Comparison of ENCODE assay signal across 38 cellular contexts in the genomic region with DNA sequence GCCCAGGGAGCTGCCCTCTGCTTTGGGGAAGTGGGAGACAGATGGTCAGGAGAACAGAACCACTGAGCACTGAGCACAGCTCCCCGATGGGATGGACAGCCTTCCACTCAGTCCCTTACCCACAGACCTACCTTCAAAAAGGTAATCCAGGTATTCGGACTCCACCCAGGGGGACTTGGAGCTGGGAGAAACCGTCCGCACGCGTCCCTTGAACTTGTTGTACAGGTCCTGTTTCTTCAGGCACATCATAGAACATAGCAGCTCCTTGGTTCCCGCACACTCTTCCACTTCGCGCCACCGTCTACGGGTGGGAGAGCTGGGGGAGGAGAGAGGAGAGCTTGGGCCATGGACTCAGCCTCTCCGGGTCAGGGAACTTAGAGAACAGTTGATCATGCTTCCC. TPM values are rescaled to one million over a fixed set of nuclear protein-coding genes. Genes with fewer than 3 reads are reported as not detected.
"Had no signal": no experiment of that assay in that cellular context is flagged by ENCODE, and none has a peak within 500 bp of the region (broad histone marks: within the 10 kb centered on the region; RNA-seq: fewer than 3 reads in every experiment).

No MANE protein-coding gene starts in this region.

- H3K27ac Mint-ChIP-seq: activated B cell treated with CpG ODN at 0.5 μM for 24 hours; activated CD4-positive, alpha-beta memory T cell treated with anti-CD3 and anti-CD28 coated beads for 36 hours; activated CD4-positive, alpha-beta T cell treated with anti-CD3 and anti-CD28 coated beads, Interleukin-2, amount 10 ng/mL, durations not matched to agents 24 days and 14 days; activated CD8-positive, alpha-beta T cell treated with anti-CD3 and anti-CD28 coated beads for 36 hours; activated naive CD4-positive, alpha-beta T cell treated with anti-CD3 and anti-CD28 coated beads for 36 hours; activated naive CD4-positive, alpha-beta T cell treated with anti-CD3 and anti-CD28 coated beads, Interleukin-2, amount 50 U/mL, for 72 hours; activated naive CD8-positive, alpha-beta T cell treated with anti-CD3 and anti-CD28 coated beads for 36 hours; activated T-cell treated with anti-CD3 and anti-CD28 coated beads, Interleukin-2, amount 50 U/mL, for 72 hours; activated T-helper 1 cell treated with anti-CD3 and anti-CD28 coated beads, Interleukin-12 subunit alpha, Interleukin-12 subunit beta, Interleukin-2, Interleukin-4 antibody, amounts not matched to agents 30 ng/mL and 10 ng/mL and 1 ng/mL, durations not matched to agents 14 hours and 24 hours and 36 hours; activated T-helper 17 cell treated with anti-CD3 and anti-CD28 coated beads, Interleukin-2, amount 50 U/mL, for 72 hours; T-helper 1 cell treated with Interleukin-12 subunit alpha and Interleukin-12 subunit beta and Interleukin-4 antibody, amounts not matched to agents 30 μg/mL and 1 μg/mL, for 36 hours; T-helper 2 cell treated with Interferon-gamma antibody and Interleukin-4, amounts not matched to agents 5 μg/mL and 100 μg/mL, for 36 hours had no signal

- H3K27ac ChIP-seq: adrenal gland, body of pancreas, brain microvascular endothelial cell, breast epithelium, VCaP had no signal

- H3K4me1 ChIP-seq: adrenal gland, breast epithelium had no signal

- H3K4me3 ChIP-seq: adrenal gland, body of pancreas, breast epithelium had no signal

- ATAC-seq: activated CD8-positive, alpha-beta T cell treated with anti-CD3 and anti-CD28 coated beads for 36 hours; activated naive CD4-positive, alpha-beta T cell treated with anti-CD3 and anti-CD28 coated beads, Interleukin-2, amount 50 U/mL, for 72 hours; activated T-cell treated with anti-CD3 and anti-CD28 coated beads, Interleukin-2, amount 50 U/mL, for 4 hours; activated T-cell treated with anti-CD3 and anti-CD28 coated beads, Interleukin-2, amount 50 U/mL, for 72 hours; activated T-helper 17 cell treated with anti-CD3 and anti-CD28 coated beads, Interleukin-2, amount 50 U/mL, for 72 hours; body of pancreas had no signal

- H3K4me3 Mint-ChIP-seq: activated B cell treated with CpG ODN at 0.5 μM for 24 hours; activated CD4-positive, alpha-beta memory T cell treated with anti-CD3 and anti-CD28 coated beads for 36 hours; activated CD4-positive, alpha-beta T cell treated with anti-CD3 and anti-CD28 coated beads, Interleukin-2, amount 10 ng/mL, durations not matched to agents 24 days and 14 days; activated CD8-positive, alpha-beta T cell treated with anti-CD3 and anti-CD28 coated beads for 36 hours; activated naive CD4-positive, alpha-beta T cell treated with anti-CD3 and anti-CD28 coated beads for 36 hours; activated naive CD8-positive, alpha-beta T cell treated with anti-CD3 and anti-CD28 coated beads for 36 hours; activated T-cell treated with anti-CD3 and anti-CD28 coated beads, Interleukin-2, amount 50 U/mL, for 4 hours; activated T-cell treated with anti-CD3 and anti-CD28 coated beads, Interleukin-2, amount 50 U/mL, for 72 hours; activated T-helper 1 cell treated with anti-CD3 and anti-CD28 coated beads, Interleukin-12 subunit alpha, Interleukin-12 subunit beta, Interleukin-2, Interleukin-4 antibody, amounts not matched to agents 30 ng/mL and 10 ng/mL and 1 ng/mL, durations not matched to agents 14 hours and 24 hours and 36 hours; activated T-helper 17 cell treated with anti-CD3 and anti-CD28 coated beads, Interleukin-2, amount 50 U/mL, for 72 hours; central memory CD8-positive, alpha-beta T cell; T-helper 1 cell treated with Interleukin-12 subunit alpha and Interleukin-12 subunit beta and Interleukin-4 antibody, amounts not matched to agents 30 μg/mL and 1 μg/mL, for 36 hours; T-helper 2 cell treated with Interferon-gamma antibody and Interleukin-4, amounts not matched to agents 5 μg/mL and 100 μg/mL, for 36 hours had no signal

- DNase-seq: activated B cell treated with CpG ODN at 0.5 μM for 24 hours; activated CD4-positive, alpha-beta memory T cell treated with anti-CD3 and anti-CD28 coated beads for 36 hours; activated CD4-positive, alpha-beta T cell treated with anti-CD3 and anti-CD28 coated beads for 4 hours; activated CD4-positive, alpha-beta T cell treated with anti-CD3 and anti-CD28 coated beads, Interleukin-2, amount 10 ng/mL, durations not matched to agents 24 days and 14 days; activated CD4-positive, alpha-beta T cell treated with anti-CD3 and anti-CD28 coated beads, Interleukin-2, amount 50 U/mL, for 1 hour; activated CD4-positive, alpha-beta T cell treated with anti-CD3 and anti-CD28 coated beads, Interleukin-2, amount 50 U/mL, for 4 hours; activated CD4-positive, CD25-positive, alpha-beta regulatory T cell treated with anti-CD3 and anti-CD28 coated beads, Interleukin-2, amount 50 U/mL, for 72 hours; activated CD8-positive, alpha-beta memory T cell treated with anti-CD3 and anti-CD28 coated beads, Interleukin-2, amount 50 U/mL, for 4 hours; activated CD8-positive, alpha-beta T cell treated with anti-CD3 and anti-CD28 coated beads for 36 hours; activated gamma-delta T cell treated with Interleukin-2 at 50 U/mL for 16 hours; activated naive CD4-positive, alpha-beta T cell; activated naive CD4-positive, alpha-beta T cell treated with anti-CD3 and anti-CD28 coated beads for 36 hours; activated naive CD4-positive, alpha-beta T cell treated with anti-CD3 and anti-CD28 coated beads, Interleukin-2, amount 50 U/mL, for 16 hours; activated naive CD8-positive, alpha-beta T cell treated with anti-CD3 and anti-CD28 coated beads for 36 hours; activated T-cell treated with anti-CD3 and anti-CD28 coated beads for 4 hours; activated T-cell treated with anti-CD3 and anti-CD28 coated beads, Interleukin-2, amount 50 U/mL, for 1 hour; activated T-cell treated with anti-CD3 and anti-CD28 coated beads, Interleukin-2, amount 50 U/mL, for 4 hours; activated T-cell treated with anti-CD3 and anti-CD28 coated beads, Interleukin-2, amount 50 U/mL, for 72 hours; adrenal gland; amniotic stem cell; aorta; body of pancreas; brain microvascular endothelial cell; caudate nucleus; SW 1271; T-helper 1 cell; T-helper 2 cell; T-helper 9 cell had no signal

- H3K27me3 ChIP-seq: adrenal gland, body of pancreas, breast epithelium had no signal

- H3K4me1 Mint-ChIP-seq: activated CD4-positive, alpha-beta T cell treated with anti-CD3 and anti-CD28 coated beads, Interleukin-2, amount 10 ng/mL, durations not matched to agents 24 days and 14 days; activated naive CD8-positive, alpha-beta T cell treated with anti-CD3 and anti-CD28 coated beads for 36 hours had no signal

- H3K36me3 ChIP-seq: adrenal gland, brain microvascular endothelial cell, breast epithelium had no signal

- H3K27me3 Mint-ChIP-seq: activated B cell treated with CpG ODN at 0.5 μM for 24 hours; activated CD4-positive, alpha-beta memory T cell treated with anti-CD3 and anti-CD28 coated beads for 36 hours; activated CD8-positive, alpha-beta T cell treated with anti-CD3 and anti-CD28 coated beads for 36 hours; activated naive CD8-positive, alpha-beta T cell treated with anti-CD3 and anti-CD28 coated beads for 36 hours; activated T-helper 17 cell treated with anti-CD3 and anti-CD28 coated beads, Interleukin-2, amount 50 U/mL, for 72 hours; central memory CD8-positive, alpha-beta T cell had no signal

- H3K9me3 ChIP-seq: adrenal gland, body of pancreas, breast epithelium had no signal

- H3K9me3 Mint-ChIP-seq: activated CD4-positive, alpha-beta memory T cell treated with anti-CD3 and anti-CD28 coated beads for 36 hours; activated CD4-positive, alpha-beta T cell treated with anti-CD3 and anti-CD28 coated beads, Interleukin-2, amount 10 ng/mL, durations not matched to agents 24 days and 14 days; activated CD8-positive, alpha-beta T cell treated with anti-CD3 and anti-CD28 coated beads for 36 hours; activated naive CD4-positive, alpha-beta T cell treated with anti-CD3 and anti-CD28 coated beads for 36 hours; activated naive CD4-positive, alpha-beta T cell treated with anti-CD3 and anti-CD28 coated beads, Interleukin-2, amount 50 U/mL, for 72 hours; activated naive CD8-positive, alpha-beta T cell treated with anti-CD3 and anti-CD28 coated beads for 36 hours; activated T-cell treated with anti-CD3 and anti-CD28 coated beads, Interleukin-2, amount 50 U/mL, for 4 hours; activated T-cell treated with anti-CD3 and anti-CD28 coated beads, Interleukin-2, amount 50 U/mL, for 72 hours; activated T-helper 1 cell treated with anti-CD3 and anti-CD28 coated beads, Interleukin-12 subunit alpha, Interleukin-12 subunit beta, Interleukin-2, Interleukin-4 antibody, amounts not matched to agents 30 ng/mL and 10 ng/mL and 1 ng/mL, durations not matched to agents 14 hours and 24 hours and 36 hours; activated T-helper 17 cell treated with anti-CD3 and anti-CD28 coated beads, Interleukin-2, amount 50 U/mL, for 72 hours; central memory CD8-positive, alpha-beta T cell; T-helper 1 cell treated with Interleukin-12 subunit alpha and Interleukin-12 subunit beta and Interleukin-4 antibody, amounts not matched to agents 30 μg/mL and 1 μg/mL, for 36 hours; T-helper 2 cell treated with Interferon-gamma antibody and Interleukin-4, amounts not matched to agents 5 μg/mL and 100 μg/mL, for 36 hours had no signal

RNA-seq across cellular contexts. Expression of a gene that starts 26.3 kb away (rescaled TPM):
- total RNA-seq: activated CD4-positive, alpha-beta memory T cell treated with anti-CD3 and anti-CD28 coated beads for 36 hours; activated CD4-positive, alpha-beta T cell treated with anti-CD3 and anti-CD28 coated beads, Interleukin-2, amount 10 ng/mL, durations not matched to agents 24 days and 14 days; activated CD8-positive, alpha-beta memory T cell treated with anti-CD3 and anti-CD28 coated beads for 36 hours; activated CD8-positive, alpha-beta T cell treated with anti-CD3 and anti-CD28 coated beads for 36 hours; activated naive CD4-positive, alpha-beta T cell treated with anti-CD3 and anti-CD28 coated beads for 36 hours; activated naive CD4-positive, alpha-beta T cell treated with anti-CD3 and anti-CD28 coated beads, Interleukin-2, amount 50 U/mL, for 72 hours; activated naive CD8-positive, alpha-beta T cell treated with anti-CD3 and anti-CD28 coated beads for 36 hours; activated T-cell treated with anti-CD3 and anti-CD28 coated beads, Interleukin-2, amount 50 U/mL, for 72 hours; activated T-helper 1 cell treated with anti-CD3 and anti-CD28 coated beads, Interleukin-12 subunit alpha, Interleukin-12 subunit beta, Interleukin-2, Interleukin-4 antibody, amounts not matched to agents 30 ng/mL and 10 ng/mL and 1 ng/mL, durations not matched to agents 14 hours and 24 hours and 36 hours; activated T-helper 17 cell treated with anti-CD3 and anti-CD28 coated beads, Interleukin-2, amount 50 U/mL, for 72 hours; astrocyte had no signal

RNA-seq across cellular contexts. Expression of a gene that starts 57.4 kb away (rescaled TPM):
- total RNA-seq: activated B cell treated with CpG ODN at 0.5 μM for 24 hours; activated CD4-positive, alpha-beta memory T cell treated with anti-CD3 and anti-CD28 coated beads for 36 hours; activated CD4-positive, alpha-beta T cell treated with anti-CD3 and anti-CD28 coated beads, Interleukin-2, amount 10 ng/mL, durations not matched to agents 24 days and 14 days; activated CD8-positive, alpha-beta memory T cell treated with anti-CD3 and anti-CD28 coated beads for 36 hours; activated CD8-positive, alpha-beta T cell treated with anti-CD3 and anti-CD28 coated beads for 36 hours; activated naive CD4-positive, alpha-beta T cell treated with anti-CD3 and anti-CD28 coated beads for 36 hours; activated naive CD4-positive, alpha-beta T cell treated with anti-CD3 and anti-CD28 coated beads, Interleukin-2, amount 50 U/mL, for 72 hours; activated naive CD8-positive, alpha-beta T cell treated with anti-CD3 and anti-CD28 coated beads for 36 hours; activated T-cell treated with anti-CD3 and anti-CD28 coated beads, Interleukin-2, amount 50 U/mL, for 4 hours; activated T-cell treated with anti-CD3 and anti-CD28 coated beads, Interleukin-2, amount 50 U/mL, for 72 hours; activated T-helper 1 cell treated with anti-CD3 and anti-CD28 coated beads, Interleukin-12 subunit alpha, Interleukin-12 subunit beta, Interleukin-2, Interleukin-4 antibody, amounts not matched to agents 30 ng/mL and 10 ng/mL and 1 ng/mL, durations not matched to agents 14 hours and 24 hours and 36 hours; activated T-helper 17 cell treated with anti-CD3 and anti-CD28 coated beads, Interleukin-2, amount 50 U/mL, for 72 hours had no signal
